In genomic region chr2:149740490-149740889, GRCh38 we compare ENCODE assay signal across 22 cellular contexts.
"Had no signal": no experiment of that assay in that cellular context is flagged by ENCODE, and none has a peak within 500 bp of the region (broad histone marks: within the 10 kb centered on the region; RNA-seq: fewer than 3 reads in every experiment).

No MANE protein-coding gene starts in this region.

- FAIRE-seq: endometrium, kidney had no signal

- H3K27me3 ChIP-seq: esophagus muscularis mucosa, foreskin keratinocyte, sigmoid colon, stomach, transverse colon had no signal

- DNase-seq: effector memory CD4-positive, alpha-beta T cell; foreskin keratinocyte; immature natural killer cell; kidney; left cardiac atrium; left ventricle myocardium inferior; lower lobe of right lung; mesendoderm; naive thymus-derived CD4-positive, alpha-beta T cell; nephron progenitor cell; psoas muscle; retina; sigmoid colon; stimulated activated CD4-positive, alpha-beta T cell treated with anti-CD3 and anti-CD28 coated beads, Interleukin-12 subunit alpha, Interleukin-12 subunit beta, amount 100 ng/mL, for 4 hours; stimulated activated naive CD4-positive, alpha-beta T cell; stomach; substantia nigra; transverse colon had no signal

- H3K27ac ChIP-seq: esophagus muscularis mucosa, foreskin keratinocyte, left ventricle myocardium inferior, lower lobe of right lung, psoas muscle, sigmoid colon, stomach, thoracic aorta, transverse colon had no signal

- ATAC-seq: foreskin keratinocyte; left cardiac atrium; lower lobe of right lung; naive thymus-derived CD4-positive, alpha-beta T cell; psoas muscle had no signal

- H3K4me3 ChIP-seq: esophagus muscularis mucosa, left ventricle myocardium inferior, lower lobe of right lung, psoas muscle, sigmoid colon, skin epidermis, stomach, thoracic aorta, transverse colon had no signal

- H3K4me1 ChIP-seq: lower lobe of right lung had no signal

- H3K36me3 ChIP-seq: esophagus muscularis mucosa, left ventricle myocardium inferior, lower lobe of right lung, sigmoid colon, stomach, thoracic aorta, transverse colon had no signal

- H3K9me3 ChIP-seq: esophagus muscularis mucosa, left ventricle myocardium inferior, lower lobe of right lung, psoas muscle, sigmoid colon, stomach, thoracic aorta, transverse colon had no signal
